Comparison of ENCODE assay signal across 1 cellular context in the genomic region with DNA sequence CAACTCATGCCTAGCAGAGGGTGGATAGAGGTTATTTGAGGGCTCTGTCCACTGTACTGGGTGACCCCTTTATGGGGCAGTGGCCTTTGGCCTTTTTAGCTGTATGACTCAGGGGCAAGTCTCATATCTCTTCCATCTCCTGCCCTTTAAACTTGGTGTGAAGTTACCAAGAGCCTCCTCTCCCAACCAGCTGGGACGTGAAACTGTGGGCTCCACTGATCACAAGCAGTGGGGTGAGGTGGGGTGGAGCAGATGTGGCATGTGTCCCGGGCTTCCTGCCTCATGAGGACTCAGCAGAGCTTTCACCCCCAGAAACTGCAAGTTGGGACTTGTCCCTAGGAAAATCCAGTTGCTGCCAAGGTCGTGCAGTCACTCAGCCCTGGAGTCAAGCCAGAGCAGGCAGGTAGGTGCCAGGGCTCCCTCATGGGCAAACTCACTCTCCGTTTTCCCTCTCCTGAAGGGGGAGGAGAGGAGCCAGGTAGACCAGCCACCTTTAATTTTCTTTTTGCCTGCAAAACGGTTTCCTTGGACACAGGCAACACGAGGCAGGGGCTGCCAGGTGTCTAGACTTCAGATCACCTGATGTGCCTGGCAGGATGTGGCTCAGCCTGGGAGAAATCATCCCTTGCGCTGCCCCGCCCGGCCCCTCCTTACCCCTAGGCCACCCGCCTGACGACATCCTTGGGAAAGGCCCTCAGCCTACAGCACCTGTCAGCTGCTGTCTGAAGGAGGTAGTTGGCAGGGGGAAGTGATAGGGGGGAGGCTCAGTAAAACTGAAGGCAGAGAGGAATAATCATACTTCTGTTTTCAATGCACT.
A peak's percentile ranks its signal among the peaks of the same experiment; 100 is the strongest.
TF ChIP-seq lines count a peak whose summit lies in the region.

No MANE protein-coding gene starts in this region.

TF ChIP-seq in GM12878, 131 proteins besides CTCF, POLR2A, EP300 and RAD21 (continued from another document):
- TF ChIP-seq, protein P1, sequence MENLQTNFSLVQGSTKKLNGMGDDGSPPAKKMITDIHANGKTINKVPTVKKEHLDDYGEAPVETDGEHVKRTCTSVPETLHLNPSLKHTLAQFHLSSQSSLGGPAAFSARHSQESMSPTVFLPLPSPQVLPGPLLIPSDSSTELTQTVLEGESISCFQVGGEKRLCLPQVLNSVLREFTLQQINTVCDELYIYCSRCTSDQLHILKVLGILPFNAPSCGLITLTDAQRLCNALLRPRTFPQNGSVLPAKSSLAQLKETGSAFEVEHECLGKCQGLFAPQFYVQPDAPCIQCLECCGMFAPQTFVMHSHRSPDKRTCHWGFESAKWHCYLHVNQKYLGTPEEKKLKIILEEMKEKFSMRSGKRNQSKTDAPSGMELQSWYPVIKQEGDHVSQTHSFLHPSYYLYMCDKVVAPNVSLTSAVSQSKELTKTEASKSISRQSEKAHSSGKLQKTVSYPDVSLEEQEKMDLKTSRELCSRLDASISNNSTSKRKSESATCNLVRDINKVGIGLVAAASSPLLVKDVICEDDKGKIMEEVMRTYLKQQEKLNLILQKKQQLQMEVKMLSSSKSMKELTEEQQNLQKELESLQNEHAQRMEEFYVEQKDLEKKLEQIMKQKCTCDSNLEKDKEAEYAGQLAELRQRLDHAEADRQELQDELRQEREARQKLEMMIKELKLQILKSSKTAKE (IDR thresholded peaks at IDR 0.05; ENCODE audit: low read depth, poor library complexity, severe bottlenecking), result peak; percentile 92
- no peak for TF ChIP-seq TARDBP (IDR thresholded peaks at IDR 0.05; ENCODE audit: borderline replicate concordance)
- peak; percentile 73 to 76; a peak in 3 of 4 replicates for TF ChIP-seq BHLHE40 (IDR thresholded peaks at IDR 0.05; ENCODE audit: borderline replicate concordance in 1 of 2, low read depth in 2 of 2, low read length in 1 of 2)
- TF ChIP-seq SUZ12 (IDR thresholded peaks at IDR 0.05; ENCODE audit: unreplicated experiment), result no peak
- TF ChIP-seq EED (IDR thresholded peaks at IDR 0.05; ENCODE audit: low read depth), result peak; percentile 91
- TF ChIP-seq RCOR1 (conservative IDR thresholded peaks at IDR 0.05; ENCODE audit: low read depth, low read length), result no peak
- TF ChIP-seq, protein P2, sequence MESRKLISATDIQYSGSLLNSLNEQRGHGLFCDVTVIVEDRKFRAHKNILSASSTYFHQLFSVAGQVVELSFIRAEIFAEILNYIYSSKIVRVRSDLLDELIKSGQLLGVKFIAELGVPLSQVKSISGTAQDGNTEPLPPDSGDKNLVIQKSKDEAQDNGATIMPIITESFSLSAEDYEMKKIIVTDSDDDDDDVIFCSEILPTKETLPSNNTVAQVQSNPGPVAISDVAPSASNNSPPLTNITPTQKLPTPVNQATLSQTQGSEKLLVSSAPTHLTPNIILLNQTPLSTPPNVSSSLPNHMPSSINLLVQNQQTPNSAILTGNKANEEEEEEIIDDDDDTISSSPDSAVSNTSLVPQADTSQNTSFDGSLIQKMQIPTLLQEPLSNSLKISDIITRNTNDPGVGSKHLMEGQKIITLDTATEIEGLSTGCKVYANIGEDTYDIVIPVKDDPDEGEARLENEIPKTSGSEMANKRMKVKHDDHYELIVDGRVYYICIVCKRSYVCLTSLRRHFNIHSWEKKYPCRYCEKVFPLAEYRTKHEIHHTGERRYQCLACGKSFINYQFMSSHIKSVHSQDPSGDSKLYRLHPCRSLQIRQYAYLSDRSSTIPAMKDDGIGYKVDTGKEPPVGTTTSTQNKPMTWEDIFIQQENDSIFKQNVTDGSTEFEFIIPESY (IDR thresholded peaks at IDR 0.05), result no peak
- TF ChIP-seq, protein P3, sequence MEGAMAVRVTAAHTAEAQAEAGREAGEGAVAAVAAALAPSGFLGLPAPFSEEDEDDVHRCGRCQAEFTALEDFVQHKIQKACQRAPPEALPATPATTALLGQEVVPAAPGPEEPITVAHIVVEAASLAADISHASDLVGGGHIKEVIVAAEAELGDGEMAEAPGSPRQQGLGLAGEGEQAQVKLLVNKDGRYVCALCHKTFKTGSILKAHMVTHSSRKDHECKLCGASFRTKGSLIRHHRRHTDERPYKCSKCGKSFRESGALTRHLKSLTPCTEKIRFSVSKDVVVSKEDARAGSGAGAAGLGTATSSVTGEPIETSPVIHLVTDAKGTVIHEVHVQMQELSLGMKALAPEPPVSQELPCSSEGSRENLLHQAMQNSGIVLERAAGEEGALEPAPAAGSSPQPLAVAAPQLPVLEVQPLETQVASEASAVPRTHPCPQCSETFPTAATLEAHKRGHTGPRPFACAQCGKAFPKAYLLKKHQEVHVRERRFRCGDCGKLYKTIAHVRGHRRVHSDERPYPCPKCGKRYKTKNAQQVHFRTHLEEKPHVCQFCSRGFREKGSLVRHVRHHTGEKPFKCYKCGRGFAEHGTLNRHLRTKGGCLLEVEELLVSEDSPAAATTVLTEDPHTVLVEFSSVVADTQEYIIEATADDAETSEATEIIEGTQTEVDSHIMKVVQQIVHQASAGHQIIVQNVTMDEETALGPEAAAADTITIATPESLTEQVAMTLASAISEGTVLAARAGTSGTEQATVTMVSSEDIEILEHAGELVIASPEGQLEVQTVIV (IDR thresholded peaks at IDR 0.05; ENCODE audit: borderline replicate concordance, partially characterized antibody), result no peak
- TF ChIP-seq EZH2 (IDR thresholded peaks at IDR 0.05; ENCODE audit: borderline replicate concordance, control insufficient read depth, low read depth, low read length), result no peak
- no peak; the same call in 1 of the 2 replicates for TF ChIP-seq PML (IDR thresholded peaks at IDR 0.05; ENCODE audit: low read length)
- TF ChIP-seq NFIC (IDR thresholded peaks at IDR 0.05; ENCODE audit: low read depth, low read length), result peak; percentile 70; the same call in 1 of the 2 replicates
- TF ChIP-seq SREBF2 (IDR thresholded peaks at IDR 0.05; ENCODE audit: low read length), result no peak
- TF ChIP-seq, protein P4, sequence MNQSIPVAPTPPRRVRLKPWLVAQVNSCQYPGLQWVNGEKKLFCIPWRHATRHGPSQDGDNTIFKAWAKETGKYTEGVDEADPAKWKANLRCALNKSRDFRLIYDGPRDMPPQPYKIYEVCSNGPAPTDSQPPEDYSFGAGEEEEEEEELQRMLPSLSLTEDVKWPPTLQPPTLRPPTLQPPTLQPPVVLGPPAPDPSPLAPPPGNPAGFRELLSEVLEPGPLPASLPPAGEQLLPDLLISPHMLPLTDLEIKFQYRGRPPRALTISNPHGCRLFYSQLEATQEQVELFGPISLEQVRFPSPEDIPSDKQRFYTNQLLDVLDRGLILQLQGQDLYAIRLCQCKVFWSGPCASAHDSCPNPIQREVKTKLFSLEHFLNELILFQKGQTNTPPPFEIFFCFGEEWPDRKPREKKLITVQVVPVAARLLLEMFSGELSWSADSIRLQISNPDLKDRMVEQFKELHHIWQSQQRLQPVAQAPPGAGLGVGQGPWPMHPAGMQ (IDR thresholded peaks at IDR 0.05; ENCODE audit: borderline replicate concordance), result no peak
- TF ChIP-seq, protein P5, sequence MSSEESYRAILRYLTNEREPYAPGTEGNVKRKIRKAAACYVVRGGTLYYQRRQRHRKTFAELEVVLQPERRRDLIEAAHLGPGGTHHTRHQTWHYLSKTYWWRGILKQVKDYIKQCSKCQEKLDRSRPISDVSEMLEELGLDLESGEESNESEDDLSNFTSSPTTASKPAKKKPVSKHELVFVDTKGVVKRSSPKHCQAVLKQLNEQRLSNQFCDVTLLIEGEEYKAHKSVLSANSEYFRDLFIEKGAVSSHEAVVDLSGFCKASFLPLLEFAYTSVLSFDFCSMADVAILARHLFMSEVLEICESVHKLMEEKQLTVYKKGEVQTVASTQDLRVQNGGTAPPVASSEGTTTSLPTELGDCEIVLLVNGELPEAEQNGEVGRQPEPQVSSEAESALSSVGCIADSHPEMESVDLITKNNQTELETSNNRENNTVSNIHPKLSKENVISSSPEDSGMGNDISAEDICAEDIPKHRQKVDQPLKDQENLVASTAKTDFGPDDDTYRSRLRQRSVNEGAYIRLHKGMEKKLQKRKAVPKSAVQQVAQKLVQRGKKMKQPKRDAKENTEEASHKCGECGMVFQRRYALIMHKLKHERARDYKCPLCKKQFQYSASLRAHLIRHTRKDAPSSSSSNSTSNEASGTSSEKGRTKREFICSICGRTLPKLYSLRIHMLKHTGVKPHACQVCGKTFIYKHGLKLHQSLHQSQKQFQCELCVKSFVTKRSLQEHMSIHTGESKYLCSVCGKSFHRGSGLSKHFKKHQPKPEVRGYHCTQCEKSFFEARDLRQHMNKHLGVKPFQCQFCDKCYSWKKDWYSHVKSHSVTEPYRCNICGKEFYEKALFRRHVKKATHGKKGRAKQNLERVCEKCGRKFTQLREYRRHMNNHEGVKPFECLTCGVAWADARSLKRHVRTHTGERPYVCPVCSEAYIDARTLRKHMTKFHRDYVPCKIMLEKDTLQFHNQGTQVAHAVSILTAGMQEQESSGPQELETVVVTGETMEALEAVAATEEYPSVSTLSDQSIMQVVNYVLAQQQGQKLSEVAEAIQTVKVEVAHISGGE (CRISPR knock-in tag; IDR thresholded peaks at IDR 0.05), result no peak
- no peak for TF ChIP-seq ZNF217 (IDR thresholded peaks at IDR 0.05)
- TF ChIP-seq, protein P6, sequence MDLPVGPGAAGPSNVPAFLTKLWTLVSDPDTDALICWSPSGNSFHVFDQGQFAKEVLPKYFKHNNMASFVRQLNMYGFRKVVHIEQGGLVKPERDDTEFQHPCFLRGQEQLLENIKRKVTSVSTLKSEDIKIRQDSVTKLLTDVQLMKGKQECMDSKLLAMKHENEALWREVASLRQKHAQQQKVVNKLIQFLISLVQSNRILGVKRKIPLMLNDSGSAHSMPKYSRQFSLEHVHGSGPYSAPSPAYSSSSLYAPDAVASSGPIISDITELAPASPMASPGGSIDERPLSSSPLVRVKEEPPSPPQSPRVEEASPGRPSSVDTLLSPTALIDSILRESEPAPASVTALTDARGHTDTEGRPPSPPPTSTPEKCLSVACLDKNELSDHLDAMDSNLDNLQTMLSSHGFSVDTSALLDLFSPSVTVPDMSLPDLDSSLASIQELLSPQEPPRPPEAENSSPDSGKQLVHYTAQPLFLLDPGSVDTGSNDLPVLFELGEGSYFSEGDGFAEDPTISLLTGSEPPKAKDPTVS (IDR thresholded peaks at IDR 0.05; ENCODE audit: low read depth, low read length), result no peak
- peak; percentile 61; the same call in 1 of the 2 replicates for TF ChIP-seq SIN3A (IDR thresholded peaks at IDR 0.05; ENCODE audit: low read depth, low read length)
- TF ChIP-seq HCFC1 (IDR thresholded peaks at IDR 0.05; ENCODE audit: low read length), result no peak
- TF ChIP-seq CHD4 (IDR thresholded peaks at IDR 0.05), result no peak
- TF ChIP-seq IRF4 (IDR thresholded peaks at IDR 0.05; ENCODE audit: low read depth, low read length), result no peak
- 0 out of 2 replicates have a peak, but pooled peaks have one; percentile 32 for TF ChIP-seq GABPA (IDR thresholded peaks at IDR 0.05; ENCODE audit: low read depth)
- peak; percentile 82; the same call in 1 of the 2 replicates for TF ChIP-seq CREM (IDR thresholded peaks at IDR 0.05; ENCODE audit: low read depth)
- TF ChIP-seq ZNF384 (IDR thresholded peaks at IDR 0.05; ENCODE audit: borderline replicate concordance, low read depth, low read length), result no peak; the same call in 1 of the 2 replicates
- peak; percentile 7; the same call in 1 of the 2 replicates for TF ChIP-seq BCL11A (IDR thresholded peaks at IDR 0.05; ENCODE audit: low read depth, low read length)
- no peak for TF ChIP-seq MEF2A (IDR thresholded peaks at IDR 0.05; ENCODE audit: insufficient read depth, low read depth, low read length)
- TF ChIP-seq SUPT20H (IDR thresholded peaks at IDR 0.05; ENCODE audit: borderline replicate concordance, control insufficient read depth, low read depth, low read length), result no peak
- peak; percentile 88 for TF ChIP-seq ATF7 (IDR thresholded peaks at IDR 0.05; ENCODE audit: low read depth)
- no peak for TF ChIP-seq NFYA (IDR thresholded peaks at IDR 0.05; ENCODE audit: borderline replicate concordance, low read depth, low read length)
- no peak for TF ChIP-seq HDAC2 (IDR thresholded peaks at IDR 0.05)
